In genomic region chr5:79413112-79413511, GRCh38 we compare ENCODE assay signal across 2 cellular contexts.
TF ChIP-seq lines count a peak whose summit lies in the region.

No MANE protein-coding gene starts in this region.

TF ChIP-seq in K562, 482 proteins besides CTCF, POLR2A, EP300 and RAD21:
- TF ChIP-seq UBTF (IDR thresholded peaks at IDR 0.05; ENCODE audit: borderline replicate concordance in 1 of 2, low read depth in 2 of 2, low read length in 2 of 2) (no peak), MAFF (IDR thresholded peaks at IDR 0.05; ENCODE audit: low read length) (peak; percentile 21; the same call in 1 of the 2 replicates), C11orf30 (IDR thresholded peaks at IDR 0.05; ENCODE audit: low read depth) (peak; percentile 38; the same call in 1 of the 2 replicates), MAFG (tag; conservative IDR thresholded peaks at IDR 0.05) (0 out of 2 replicates have a peak, but pooled peaks have one; percentile 19), ZNF316 (IDR thresholded peaks at IDR 0.05) (peak; percentile 61)

TF ChIP-seq in endothelial cell of umbilical vein, 7 proteins besides CTCF, POLR2A, EP300 and RAD21:
- no peak for TF ChIP-seq FOS (IDR thresholded peaks at IDR 0.05; ENCODE audit: borderline replicate concordance, insufficient read depth, low read length)
- TF ChIP-seq POLR2AphosphoS5 (IDR thresholded peaks at IDR 0.05; ENCODE audit: insufficient read depth, low read depth, low read length), result no peak
